ENCODE assay signal across 24 cellular contexts in genomic region chr7:130364446-130364845, GRCh38. TPM values are rescaled to one million over a fixed set of nuclear protein-coding genes. Genes with fewer than 3 reads are reported as not detected.
DNase-seq lines count a peak whose midpoint lies in the region; ATAC-seq, FAIRE-seq and TF ChIP-seq lines count a peak whose summit lies in the region.
"Had no signal": no experiment of that assay in that cellular context is flagged by ENCODE, and none has a peak within 500 bp of the region (broad histone marks: within the 10 kb centered on the region; RNA-seq: fewer than 3 reads in every experiment).

No MANE protein-coding gene starts in this region.

- no peaks in the 10 kb centered on the region for H4K20me1 ChIP-seq in MM.1S (ENCODE audit: insufficient read depth, low read length)

- H3F3A ChIP-seq in MM.1S (ENCODE audit: insufficient read depth, low read length) = no peaks in the 10 kb centered on the region

- no peaks in the 10 kb centered on the region for H3K27me3 Mint-ChIP-seq in CD4-positive, alpha-beta T cell
- H3K27me3 Mint-ChIP-seq: naive thymus-derived CD8-positive, alpha-beta T cell had no signal

- no peak for FAIRE-seq in pancreas (lab: Jason Lieb, UNC)
- FAIRE-seq: endothelial cell of umbilical vein, GM18507 had no signal

- H3K79me2 ChIP-seq in ACC112 (ENCODE audit: control insufficient read depth, insufficient read depth, low read length, unreplicated experiment) (no peaks in the 10 kb centered on the region), MM.1S (ENCODE audit: low read length) (no peaks in the 10 kb centered on the region)

- WGBS in body of pancreas, 2 donors = 52 to 68% methylated on average over 4 of the region's 4 CpGs
- 54 to 57% methylated on average over 4 of the region's 4 CpGs for WGBS in pancreas, 2 donors

- no peak overlapping the region for H2AFZ ChIP-seq in ACC112 (ENCODE audit: low read length, unreplicated experiment)
- H2AFZ ChIP-seq in MM.1S (ENCODE audit: low read length) = no peak overlapping the region

- TF ChIP-seq CTCF in HEK293 (tag by site-specific recombination; IDR thresholded peaks at IDR 0.05) (no peak), body of pancreas (IDR thresholded peaks at IDR 0.05) (no peak), pancreas (IDR thresholded peaks at IDR 0.05) (no peak), MM.1S (IDR thresholded peaks at IDR 0.05; ENCODE audit: low read length) (no peak)
- TF ChIP-seq CTCF in CD4-positive, alpha-beta T cell (IDR thresholded peaks at IDR 0.05) = no peak

- no peak overlapping the region for H3K4me3 ChIP-seq in ACC112 (ENCODE audit: low read depth, low read length)
- no peak overlapping the region for H3K4me3 ChIP-seq in HEK293 (ENCODE audit: low read depth, low read length)
- no peak overlapping the region for H3K4me3 ChIP-seq in body of pancreas
- no peak overlapping the region for H3K4me3 ChIP-seq in pancreas
- H3K4me3 ChIP-seq in MM.1S (ENCODE audit: low read length) = no peak overlapping the region
- H3K4me3 ChIP-seq: gastroesophageal sphincter, lower lobe of right lung had no signal

- H3K36me3 Mint-ChIP-seq in CD4-positive, alpha-beta T cell (ENCODE audit: low read depth) = no peaks in the 10 kb centered on the region

- H3K4me1 ChIP-seq in ACC112 (ENCODE audit: control insufficient read depth, insufficient read depth, low read length, unreplicated experiment) = peaks cover 56% of the 10 kb centered on the region
- peaks cover 14% of the 10 kb centered on the region for H3K4me1 ChIP-seq in HEK293 (ENCODE audit: control insufficient read depth, insufficient read depth, low read length)
- H3K4me1 ChIP-seq in body of pancreas = peaks cover 40% of the 10 kb centered on the region
- H3K4me1 ChIP-seq in pancreas = peaks cover 19 to 32% (median 26%) of the 10 kb centered on the region in 3 donors
- H3K4me1 ChIP-seq in MM.1S (ENCODE audit: low read length) = no peaks in the 10 kb centered on the region
- H3K4me1 ChIP-seq: lower lobe of right lung had no signal

- no peaks in the 10 kb centered on the region for H3K9me2 ChIP-seq in MM.1S (replicated peaks; ENCODE audit: insufficient read depth, low read length)

- H3K27me3 ChIP-seq in ACC112 (ENCODE audit: insufficient read depth, low read length) (no peaks in the 10 kb centered on the region), body of pancreas (no peaks in the 10 kb centered on the region), pancreas (no peaks in the 10 kb centered on the region), MM.1S (replicated peaks; ENCODE audit: insufficient read depth, low read length) (no peaks in the 10 kb centered on the region)
- H3K27me3 ChIP-seq in CD4-positive, alpha-beta T cell (ENCODE audit: control insufficient read depth, insufficient read depth, low read length) = no peaks in the 10 kb centered on the region
- H3K27me3 ChIP-seq: gastroesophageal sphincter had no signal

- H3K4me2 ChIP-seq in MM.1S (ENCODE audit: low read depth, low read length) = no peak overlapping the region

- H3K9me3 ChIP-seq in HEK293 (ENCODE audit: control insufficient read depth, insufficient read depth, low read depth, low read length) (no peaks in the 10 kb centered on the region), body of pancreas (no peaks in the 10 kb centered on the region), pancreas (no peaks in the 10 kb centered on the region), MM.1S (replicated peaks; ENCODE audit: insufficient read depth, low read length) (no peaks in the 10 kb centered on the region)
- H3K9me3 ChIP-seq in CD4-positive, alpha-beta T cell (ENCODE audit: control insufficient read depth, low read length) = peaks cover 4% of the 10 kb centered on the region

- H3K9ac ChIP-seq in MM.1S (ENCODE audit: low read length) = no peak overlapping the region

- H3K9me3 Mint-ChIP-seq in CD4-positive, alpha-beta T cell = peaks cover 4% of the 10 kb centered on the region

- H3K27ac ChIP-seq in ACC112 (ENCODE audit: low read depth, low read length) (peak overlapping the region; percentile 85; the same call in 1 of the 2 replicates), HEK293 (ENCODE audit: extremely low read depth, low read depth, low read length) (peak overlapping the region; percentile 70; the same call in 1 of the 2 replicates), body of pancreas (peak overlapping the region; percentile 24 to 70 (median 58)), pancreas (peak overlapping the region in 2 of 4 donors; percentile 35 to 65), MM.1S (ENCODE audit: low read length) (no peak overlapping the region)
- no peak overlapping the region for H3K27ac ChIP-seq in CD4-positive, alpha-beta T cell (ENCODE audit: low read depth, low read length)
- H3K27ac ChIP-seq: gastroesophageal sphincter, lower lobe of right lung had no signal

- no peak for TF ChIP-seq POLR2A in body of pancreas (IDR thresholded peaks at IDR 0.05)

- intact Hi-C loops in body of pancreas (cut with DNase I) (no loop called here), pancreas (cut with DNase I) (loop anchor here in 1 of 3 donors (10.0 kb wide), 1 partner anchor 70 kb away; the partner anchor contains the start of gene CPA4)
- intact Hi-C loops in CD4-positive, alpha-beta T cell (cut with DNase I, micrococcal nuclease) = no loop called here

- peaks cover 26% of the 10 kb centered on the region for H3K4me1 Mint-ChIP-seq in CD4-positive, alpha-beta T cell (ENCODE audit: low read depth)

- no peak overlapping the region for H3K27ac Mint-ChIP-seq in CD4-positive, alpha-beta T cell

- ATAC-seq in body of pancreas = peak; percentile 35
- peak; percentile 4 to 36 (median 24) for ATAC-seq in pancreas
- no peak for ATAC-seq in CD4-positive, alpha-beta T cell (ENCODE audit: poor library complexity)
- ATAC-seq: gastroesophageal sphincter; lower lobe of right lung; naive thymus-derived CD8-positive, alpha-beta T cell had no signal

- H3K4me3 Mint-ChIP-seq in CD4-positive, alpha-beta T cell = no peak overlapping the region
- H3K4me3 Mint-ChIP-seq: IgD-negative memory B cell had no signal

- POLR2A ChIA-PET in HEK293 (lab: Yijun Ruan, JAX) = no interaction called here
- POLR2A ChIA-PET in CD4-positive, alpha-beta T cell (lab: Charles Lee) = no interaction called here

- no peaks in the 10 kb centered on the region; the same call in 1 of the 2 replicates for H3K36me3 ChIP-seq in ACC112 (ENCODE audit: insufficient read depth, low read length)
- no peaks in the 10 kb centered on the region for H3K36me3 ChIP-seq in HEK293 (ENCODE audit: control insufficient read depth in 2 of 2, insufficient read depth in 1 of 2, low read length in 2 of 2)
- H3K36me3 ChIP-seq in body of pancreas (replicated peaks in 1 of 2; ENCODE audit: insufficient read depth in 1 of 2, low read depth in 2 of 2) = no peaks in the 10 kb centered on the region
- H3K36me3 ChIP-seq in pancreas = no peaks in the 10 kb centered on the region
- no peaks in the 10 kb centered on the region for H3K36me3 ChIP-seq in MM.1S (replicated peaks; ENCODE audit: insufficient read depth, low read length)
- H3K36me3 ChIP-seq: gastroesophageal sphincter, lower lobe of right lung had no signal

- CTCF ChIA-PET in HEK293 (lab: Yijun Ruan, JAX) = no interaction called here
- CTCF ChIA-PET in CD4-positive, alpha-beta T cell (lab: Charles Lee) = no interaction called here

- peak; percentile 44 to 66 (median 64) for DNase-seq in body of pancreas
- DNase-seq in pancreas = peak in 1 of 6 donors; percentile 48
- DNase-seq in MM.1S = no peak
- no peak for DNase-seq in NCI-H1930 (lab: John Stamatoyannopoulos, UW)
- DNase-seq in CD4-positive, alpha-beta T cell = no peak
- no peak for DNase-seq in cerebellum (ENCODE audit: low spot score)
- DNase-seq: activated CD4-positive, CD25-positive, alpha-beta regulatory T cell treated with anti-CD3 and anti-CD28 coated beads, Interleukin-2, amount 50 U/mL, for 72 hours; activated effector memory CD4-positive, alpha-beta T cell treated with Interleukin-2 at 50 U/mL for 16 hours; amygdala; cortex of kidney; lower lobe of right lung; naive thymus-derived CD8-positive, alpha-beta T cell; NCI-H345; SIG-M5; stimulated activated CD4-positive, alpha-beta T cell treated with anti-CD3 and anti-CD28 coated beads, Interleukin-1b, Interleukin-23, amount 100 ng/mL, for 48 hours; T-helper 9 cell had no signal

TF ChIP-seq in HEK293, 187 proteins besides CTCF, POLR2A, EP300 and RAD21:
- no peak for TF ChIP-seq REPIN1 (tag by site-specific recombination; IDR thresholded peaks at IDR 0.05; ENCODE audit: low read depth)
- no peak for TF ChIP-seq ZBTB26 (tag by site-specific recombination; optimal IDR thresholded peaks at IDR 0.05)
- TF ChIP-seq ZIC2 (tag by site-specific recombination; IDR thresholded peaks at IDR 0.05) = 0 out of 2 replicates have a peak, but pooled peaks have one; percentile 19
- TF ChIP-seq ZNF184 (tag by site-specific recombination; IDR thresholded peaks at IDR 0.05) = peak; percentile 42; the same call in 1 of the 2 replicates

RNA-seq across cellular contexts. Expression of gene CPA1, which starts 15.8 kb away (rescaled TPM):
- total RNA-seq in body of pancreas (over 10,000 TPM; 26,456 to 42,834 TPM), pancreas (over 10,000 TPM; 17,933 to 50,686 (median 40,969) TPM), cerebellum (not detected)
- polyA plus RNA-seq in pancreas = over 10,000 TPM; 12,124 to 14,783 TPM
- total RNA-seq in CD4-positive, alpha-beta T cell = not detected
- total RNA-seq: endothelial cell of umbilical vein; naive thymus-derived CD8-positive, alpha-beta T cell; renal cortical epithelial cell had no signal
- polyA plus RNA-seq: endothelial cell of umbilical vein, IgD-negative memory B cell had no signal

RNA-seq across cellular contexts. Expression of gene CPA5, which starts 19.8 kb away (rescaled TPM):
- total RNA-seq in body of pancreas (not detected), pancreas (under 1 TPM in 2 of 6 donors, not detected in 4; 0.22 to 0.35 TPM), cerebellum (not detected)
- under 1 TPM; 0.09 to 0.19 TPM for polyA plus RNA-seq in pancreas
- not detected for total RNA-seq in CD4-positive, alpha-beta T cell
- total RNA-seq: endothelial cell of umbilical vein, gastroesophageal sphincter, lower lobe of right lung, renal cortical epithelial cell, subcutaneous adipose tissue had no signal
- polyA plus RNA-seq: endothelial cell of umbilical vein, IgD-negative memory B cell had no signal

Comparison
In these comparisons a context has a peak if more than half of its experiments do, and no peak if none do; other contexts are left out.
1. H3K27ac ChIP-seq: peak in ACC112 (single experiment), HEK293 (single experiment) and body of pancreas (4 of 4); none in MM.1S (single experiment) and CD4-positive, alpha-beta T cell (single experiment).
2. DNase-seq: peak in body of pancreas (4 of 4); none in MM.1S (single experiment), NCI-H1930 (0 of 2), CD4-positive, alpha-beta T cell (0 of 10) and cerebellum (single experiment).
3. RNA of gene CPA1, which starts 15.8 kb away (total RNA-seq): 17,933 to 50,686 TPM in pancreas and 26,456 to 42,834 TPM in body of pancreas; not detected in CD4-positive, alpha-beta T cell and not detected in cerebellum (single experiment); every median in the first group is over 1,000 times any median in the second.